ENCODE assay signal across 27 cellular contexts in the genomic region with DNA sequence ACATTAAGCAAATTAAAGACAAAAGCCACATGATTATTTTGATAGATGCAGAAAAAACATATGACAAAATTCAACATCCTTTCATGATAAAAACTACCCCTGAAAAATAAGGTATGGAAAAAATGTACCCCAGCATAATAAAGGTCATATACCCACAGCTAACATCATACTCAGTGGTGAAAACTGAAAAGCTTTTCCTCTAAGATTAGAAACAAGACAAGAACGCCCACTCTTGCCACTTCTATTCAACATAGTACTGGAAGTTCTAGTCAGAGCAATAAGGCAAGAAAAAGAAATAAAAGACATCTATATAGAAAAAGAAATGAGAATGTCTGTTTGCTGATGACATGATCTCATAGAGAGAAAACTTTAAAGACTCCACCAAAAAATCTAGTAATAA.
"Had no signal": no experiment of that assay in that cellular context is flagged by ENCODE, and none has a peak within 500 bp of the region (broad histone marks: within the 10 kb centered on the region; RNA-seq: fewer than 3 reads in every experiment).

No MANE protein-coding gene starts in this region.

- H3K4me1 ChIP-seq: gastrocnemius medialis, suprapubic skin had no signal

- H3K4me1 Mint-ChIP-seq: mesothelial cell of epicardium, neural crest cell had no signal

- H3K27ac Mint-ChIP-seq: mesothelial cell of epicardium; naive B cell; natural killer cell treated with Interleukin-12 subunit alpha and Interleukin-12 subunit beta and Interleukin-15 and Interleukin-18, amount 100 ng/mL, for 72 hours; progenitor cell of endocrine pancreas; stimulated activated naive CD8-positive, alpha-beta T cell treated with anti-CD3 and anti-CD28 coated beads, Interleukin-15, amount 100 ng/mL, for 72 hours had no signal

- H3K36me3 ChIP-seq: neutrophil had no signal

- ATAC-seq: esophagus mucosa; gastrocnemius medialis; left lobe of liver; mucosa of descending colon; natural killer cell treated with Interleukin-12 subunit alpha and Interleukin-12 subunit beta and Interleukin-15 and Interleukin-18, amount 100 ng/mL, for 72 hours; pancreas; sciatic nerve; stimulated activated naive CD8-positive, alpha-beta T cell treated with anti-CD3 and anti-CD28 coated beads, Interleukin-15, amount 100 ng/mL, for 72 hours had no signal

- H3K27ac ChIP-seq: dorsolateral prefrontal cortex, epithelial cell of prostate, gastrocnemius medialis, neutrophil, pancreas, suprapubic skin had no signal

- H3K27me3 ChIP-seq: dorsolateral prefrontal cortex, gastrocnemius medialis, neutrophil, pancreas, suprapubic skin had no signal

- H3K9me3 ChIP-seq: neutrophil, pancreas had no signal

- H3K4me3 Mint-ChIP-seq: mesothelial cell of epicardium; naive B cell; natural killer cell treated with Interleukin-12 subunit alpha and Interleukin-12 subunit beta and Interleukin-15 and Interleukin-18, amount 100 ng/mL, for 72 hours; neural crest cell; stimulated activated naive CD8-positive, alpha-beta T cell treated with anti-CD3 and anti-CD28 coated beads, Interleukin-15, amount 100 ng/mL, for 72 hours had no signal

- H3K27me3 Mint-ChIP-seq: naive B cell; natural killer cell treated with Interleukin-12 subunit alpha and Interleukin-12 subunit beta and Interleukin-15 and Interleukin-18, amount 100 ng/mL, for 72 hours; stimulated activated naive CD8-positive, alpha-beta T cell treated with anti-CD3 and anti-CD28 coated beads, Interleukin-15, amount 100 ng/mL, for 72 hours had no signal

- H3K4me3 ChIP-seq: dorsolateral prefrontal cortex, gastrocnemius medialis, mucosa of descending colon, pancreas, smooth muscle cell, suprapubic skin had no signal

- DNase-seq: dorsolateral prefrontal cortex; effector CD4-positive, alpha-beta T cell; foreskin fibroblast; gastrocnemius medialis; head of caudate nucleus; kidney; mesenchymal stem cell; mucosa of descending colon; naive B cell; pancreas; stimulated activated CD4-positive, alpha-beta T cell treated with anti-CD3 and anti-CD28 coated beads, Interleukin-12 subunit alpha, Interleukin-12 subunit beta, amount 100 ng/mL, for 4 hours; stimulated activated CD4-positive, alpha-beta T cell treated with anti-CD3 and anti-CD28 coated beads, Interleukin-1b, Interleukin-23, amount 100 ng/mL, for 48 hours; stimulated activated CD4-positive, alpha-beta T cell treated with anti-CD3 and anti-CD28 coated beads, Interleukin-4, amount 100 ng/mL, for 1 hour; stimulated activated CD8-positive, alpha-beta memory T cell treated with anti-CD3 and anti-CD28 coated beads, Interleukin-4, amount 100 ng/mL, for 48 hours; stimulated activated naive CD8-positive, alpha-beta T cell treated with anti-CD3 and anti-CD28 coated beads, Interleukin-15, amount 100 ng/mL, for 72 hours; trophoblast cell had no signal
